Comparison of ENCODE assay signal across 31 cellular contexts in genomic region chr11:106533046-106533445, GRCh38.
"Had no signal": no experiment of that assay in that cellular context is flagged by ENCODE, and none has a peak within 500 bp of the region (broad histone marks: within the 10 kb centered on the region; RNA-seq: fewer than 3 reads in every experiment).

No MANE protein-coding gene starts in this region.

- H3K27me3 ChIP-seq: ascending aorta, cardiac muscle cell had no signal

- H3K4me3 ChIP-seq: ascending aorta, cardiac muscle cell had no signal

- H3K36me3 ChIP-seq: ascending aorta, cardiac muscle cell had no signal

- H3K9me3 ChIP-seq: ascending aorta had no signal

- H3K27ac ChIP-seq: ascending aorta, cardiac muscle cell, VCaP had no signal

- FAIRE-seq: bronchial epithelial cell, TTC549 had no signal

- ATAC-seq: activated CD4-positive, alpha-beta T cell treated with anti-CD3 and anti-CD28 coated beads for 36 hours; activated CD4-positive, CD25-positive, alpha-beta regulatory T cell treated with anti-CD3 and anti-CD28 coated beads, Interleukin-2, amount 50 U/mL, for 24 hours; activated CD8-positive, alpha-beta memory T cell treated with anti-CD3 and anti-CD28 coated beads, Interleukin-2, amount 10 ng/mL, durations not matched to agents 7 days and 5 days; activated CD8-positive, alpha-beta T cell treated with anti-CD3 and anti-CD28 coated beads, Interleukin-2, amount 10 ng/mL, durations not matched to agents 7 days and 5 days; activated naive CD8-positive, alpha-beta T cell treated with anti-CD3 and anti-CD28 coated beads, Interleukin-2, amount 50 U/mL, for 24 hours had no signal

- DNase-seq: activated CD4-positive, alpha-beta memory T cell treated with anti-CD3 and anti-CD28 coated beads, Interleukin-2, amount 10 ng/mL, durations not matched to agents 7 days and 5 days; activated CD4-positive, alpha-beta T cell treated with anti-CD3 and anti-CD28 coated beads for 1 hour; activated CD4-positive, alpha-beta T cell treated with anti-CD3 and anti-CD28 coated beads for 36 hours; activated CD4-positive, alpha-beta T cell treated with anti-CD3 and anti-CD28 coated beads for 48 hours; activated CD4-positive, alpha-beta T cell treated with anti-CD3 and anti-CD28 coated beads, Interleukin-2, amount 10 ng/mL, durations not matched to agents 7 days and 5 days; activated CD4-positive, alpha-beta T cell treated with anti-CD3 and anti-CD28 coated beads, Interleukin-2, amount 50 U/mL, for 48 hours; activated CD4-positive, CD25-positive, alpha-beta regulatory T cell; activated CD8-positive, alpha-beta memory T cell treated with anti-CD3 and anti-CD28 coated beads for 24 hours; activated CD8-positive, alpha-beta memory T cell treated with anti-CD3 and anti-CD28 coated beads, Interleukin-2, amount 10 ng/mL, durations not matched to agents 7 days and 5 days; activated CD8-positive, alpha-beta memory T cell treated with anti-CD3 and anti-CD28 coated beads, Interleukin-2, amount 50 U/mL, for 48 hours; activated CD8-positive, alpha-beta T cell treated with anti-CD3 and anti-CD28 coated beads, Interleukin-2, amount 10 ng/mL, durations not matched to agents 7 days and 5 days; activated effector memory CD4-positive, alpha-beta T cell treated with Interleukin-2 at 50 U/mL for 16 hours; activated gamma-delta T cell; activated naive CD4-positive, alpha-beta T cell treated with anti-CD3 and anti-CD28 coated beads, Interleukin-2, amount 10 ng/mL, durations not matched to agents 7 days and 5 days; activated naive CD4-positive, alpha-beta T cell treated with Interleukin-2 at 50 U/mL for 16 hours; activated naive CD8-positive, alpha-beta T cell treated with anti-CD3 and anti-CD28 coated beads, Interleukin-2, amount 10 ng/mL, durations not matched to agents 7 days and 5 days; activated naive CD8-positive, alpha-beta T cell treated with anti-CD3 and anti-CD28 coated beads, Interleukin-2, amount 50 U/mL, for 24 hours; activated T-cell treated with anti-CD3 and anti-CD28 coated beads, Interleukin-2, amount 50 U/mL, for 24 hours; activated T-cell treated with anti-CD3 and anti-CD28 coated beads, Interleukin-2, amount 50 U/mL, for 48 hours; amygdala; anterior cingulate cortex; caudate nucleus; cerebellar nuclear complex; T-helper 2 cell; T-helper 9 cell had no signal

- H3K4me1 ChIP-seq: ascending aorta had no signal
